8 cellular contexts compared by ENCODE assay signal in the genomic region with DNA sequence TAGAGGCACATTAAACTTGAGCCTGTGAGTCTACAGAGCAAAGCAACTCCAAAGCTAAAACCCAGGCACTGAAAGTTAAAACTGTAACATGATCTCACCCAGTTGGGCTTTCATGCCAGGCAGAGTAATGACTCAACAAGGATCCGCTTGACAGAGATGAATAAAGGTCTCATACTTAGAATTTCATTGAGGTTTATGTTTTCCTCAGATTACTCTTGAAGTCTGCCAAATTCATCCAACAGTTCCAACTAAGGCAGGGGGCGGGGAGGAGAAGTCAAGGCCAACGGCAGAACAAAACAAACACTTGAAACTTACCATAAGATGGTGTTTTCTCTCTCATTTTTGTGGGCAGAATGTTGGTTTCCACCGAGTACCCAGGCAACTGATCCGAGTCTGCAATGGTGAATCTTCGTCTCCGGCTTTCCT. TPM values are rescaled to one million over a fixed set of nuclear protein-coding genes. Genes with fewer than 3 reads are reported as not detected.
DNase-seq lines count a peak whose midpoint lies in the region; ATAC-seq and TF ChIP-seq lines count a peak whose summit lies in the region.

No MANE protein-coding gene starts in this region.

- H3K9me3 ChIP-seq in RWPE2 (ENCODE audit: severe bottlenecking) (no peaks in the 10 kb centered on the region), fibroblast of lung (ENCODE audit: control insufficient read depth, insufficient read depth, low read depth, low read length) (no peaks in the 10 kb centered on the region), osteoblast (ENCODE audit: low read depth, low read length) (no peaks in the 10 kb centered on the region)

- DNase-seq in AG10803 (ENCODE audit: low read depth) (peak; percentile 98), GOT3 (lab: John Stamatoyannopoulos, UW) (peak; percentile 23), RWPE2 (ENCODE audit: low spot score) (no peak), fibroblast of lung (ENCODE audit: low read depth in 2 of 2) (peak; percentile 98 to 99), osteoblast (ENCODE audit: insufficient read length, low spot score, missing footprints) (peak; percentile 94), DMS114 treated with DMSO at 0.1 percent for 48 hours (lab: John Stamatoyannopoulos, UW; ENCODE audit: unreplicated experiment) (no peak), activated gamma-delta T cell (lab: John Stamatoyannopoulos, UW) (no peak)

- H3K4me3 ChIP-seq in AG10803 (ENCODE audit: low read length): peak overlapping the region; percentile 3
- H3K4me3 ChIP-seq in RWPE2 (ENCODE audit: severe bottlenecking): no peak overlapping the region
- peak overlapping the region in 2 of 4 experiments; percentile 16 to 30 for H3K4me3 ChIP-seq in fibroblast of lung (replicated peaks in 1 of 4; ENCODE audit: control extremely low read depth in 1 of 4, insufficient read depth in 1 of 4, low read depth in 3 of 4, low read length in 4 of 4)
- H3K4me3 ChIP-seq in osteoblast (ENCODE audit: insufficient read depth, low read length): peak overlapping the region; percentile 51

- H3K79me2 ChIP-seq in fibroblast of lung (ENCODE audit: control insufficient read depth, insufficient read depth, low read length): no peaks in the 10 kb centered on the region
- H3K79me2 ChIP-seq in osteoblast (ENCODE audit: insufficient read depth, low read length): no peaks in the 10 kb centered on the region

- peak overlapping the region; percentile 43 for H3K9ac ChIP-seq in fibroblast of lung (ENCODE audit: insufficient read depth, low read length)

- ATAC-seq in RWPE2 (ENCODE audit: low read depth) (peak; percentile 95), HG03342 (IDR thresholded peaks at IDR 0.05; ENCODE audit: unreplicated experiment) (no peak)

- H3K4me2 ChIP-seq in fibroblast of lung (ENCODE audit: extremely low read depth, insufficient read depth, low read length) (peak overlapping the region; percentile 88), osteoblast (ENCODE audit: insufficient read depth, low read length) (peak overlapping the region; percentile 85)

- peak overlapping the region; percentile 35 for H2AFZ ChIP-seq in fibroblast of lung (ENCODE audit: low read length)
- peak overlapping the region; percentile 65 for H2AFZ ChIP-seq in osteoblast (ENCODE audit: low read length)

- H3K4me1 ChIP-seq in RWPE2 (ENCODE audit: insufficient read depth, poor library complexity, severe bottlenecking): peaks cover 11% of the 10 kb centered on the region
- H3K4me1 ChIP-seq in fibroblast of lung (ENCODE audit: control insufficient read depth, extremely low read depth, insufficient read depth, low read length): peaks cover 19% of the 10 kb centered on the region
- H3K4me1 ChIP-seq in osteoblast (ENCODE audit: insufficient read depth, low read length): peaks cover 39% of the 10 kb centered on the region

- H3K27me3 ChIP-seq in RWPE2 (ENCODE audit: insufficient read depth, poor library complexity, severe bottlenecking) (no peaks in the 10 kb centered on the region), fibroblast of lung (ENCODE audit: control insufficient read depth, insufficient read depth, low read length) (no peaks in the 10 kb centered on the region), osteoblast (ENCODE audit: insufficient read depth, low read length) (no peaks in the 10 kb centered on the region)

- no peaks in the 10 kb centered on the region; the same call in 1 of the 2 replicates for H3K36me3 ChIP-seq in RWPE2 (ENCODE audit: low read depth)
- peaks cover 2% of the 10 kb centered on the region for H3K36me3 ChIP-seq in fibroblast of lung (ENCODE audit: control insufficient read depth, insufficient read depth, low read length)
- no peaks in the 10 kb centered on the region for H3K36me3 ChIP-seq in osteoblast (ENCODE audit: insufficient read depth, low read length)

- TF ChIP-seq CTCF in AG10803 (conservative IDR thresholded peaks at IDR 0.05; ENCODE audit: low read length): no peak; the same call in 1 of the 2 replicates
- TF ChIP-seq CTCF in RWPE2 (IDR thresholded peaks at IDR 0.05; ENCODE audit: poor library complexity, severe bottlenecking): no peak
- TF ChIP-seq CTCF in fibroblast of lung (conservative IDR thresholded peaks at IDR 0.05 in 1 of 2, IDR thresholded peaks at IDR 0.05 in 1 of 2; ENCODE audit: low read depth in 1 of 2, low read length in 2 of 2): no peak
- TF ChIP-seq CTCF in osteoblast (IDR thresholded peaks at IDR 0.05; ENCODE audit: extremely low read depth, low read depth, low read length): no peak

- peak overlapping the region; percentile 36 for H3K27ac ChIP-seq in RWPE2 (ENCODE audit: poor library complexity, severe bottlenecking)
- H3K27ac ChIP-seq in fibroblast of lung (ENCODE audit: insufficient read depth, low read length): peak overlapping the region; percentile 90
- peak overlapping the region; percentile 91 for H3K27ac ChIP-seq in osteoblast (ENCODE audit: low read depth, low read length)

- H4K20me1 ChIP-seq in fibroblast of lung (ENCODE audit: control insufficient read depth, extremely low read depth, insufficient read depth, low read length) (no peaks in the 10 kb centered on the region), osteoblast (ENCODE audit: insufficient read depth, low read length) (no peaks in the 10 kb centered on the region)

RNA-seq across cellular contexts. Expression of gene IPCEF1, which starts 54.0 kb away (rescaled TPM):
- 0.26 and 0.33 TPM in 2 replicates for total RNA-seq in fibroblast of lung
- 0.03 and 0.46 TPM in 2 replicates for polyA plus RNA-seq in fibroblast of lung
- 0.22 TPM in 1 of 2 replicates, not detected in the other for polyA plus RNA-seq in fibroblast of lung (2012)
- polyA minus RNA-seq in fibroblast of lung (ENCODE audit: low replicate concordance): not detected in 2 replicates
- 0.36 and 0.88 TPM in 2 replicates for total RNA-seq in osteoblast

Comparison
In these comparisons a context has a peak if more than half of its experiments do, and no peak if none do; other contexts are left out.
1. DNase-seq: peak in AG10803 (single experiment), GOT3 (single experiment), fibroblast of lung (2 of 2) and osteoblast (single experiment); none in RWPE2 (single experiment), DMS114 treated with DMSO at 0.1 percent for 48 hours (single experiment) and activated gamma-delta T cell (single experiment).
2. H3K27ac ChIP-seq: peak in every context shown above with its lines; median percentile 91 in osteoblast; 90 in fibroblast of lung; 36 in RWPE2.